In genomic region chr4:169198167-169198566, GRCh38 we compare ENCODE assay signal across 25 cellular contexts.
A peak's percentile ranks its signal among the peaks of the same experiment; 100 is the strongest.
DNase-seq lines count a peak whose midpoint lies in the region; ATAC-seq, FAIRE-seq and TF ChIP-seq lines count a peak whose summit lies in the region.
"Had no signal": no experiment of that assay in that cellular context is flagged by ENCODE, and none has a peak within 500 bp of the region (broad histone marks: within the 10 kb centered on the region; RNA-seq: fewer than 3 reads in every experiment).

No MANE protein-coding gene starts in this region.

- no peak overlapping the region for H2AFZ ChIP-seq in IMR-90 (replicated peaks; ENCODE audit: low read length, poor library complexity)
- no peak overlapping the region for H2AFZ ChIP-seq in K562 (ENCODE audit: low read depth, low read length)
- H2AFZ ChIP-seq: GM23248 had no signal

- intact Hi-C loops in IMR-90 (cut with micrococcal nuclease) = no loop called here
- intact Hi-C loops in K562 (cut with micrococcal nuclease) = no loop called here

- no peaks in the 10 kb centered on the region for H3K79me2 ChIP-seq in K562 (ENCODE audit: control insufficient read depth, insufficient read depth, low read length)

- H2AK9ac ChIP-seq in IMR-90 (replicated peaks; ENCODE audit: low read depth, low read length, poor library complexity) = no peak overlapping the region

- TF ChIP-seq POLR2A in A549 (IDR thresholded peaks at IDR 0.05; ENCODE audit: low read length) (no peak), IMR-90 (IDR thresholded peaks at IDR 0.05; ENCODE audit: low read depth, low read length) (no peak), K562 (conservative IDR thresholded peaks at IDR 0.05) (no peak)

- no peak for TF ChIP-seq CTCF in A549 (IDR thresholded peaks at IDR 0.05)
- TF ChIP-seq CTCF in IMR-90 (conservative IDR thresholded peaks at IDR 0.05; ENCODE audit: low read depth, low read length) = no peak
- no peak for TF ChIP-seq CTCF in K562 (IDR thresholded peaks at IDR 0.05 in 2 of 3, conservative IDR thresholded peaks at IDR 0.05 in 1 of 3; ENCODE audit: insufficient read depth in 2 of 3, low read depth in 1 of 3, low read length in 3 of 3)
- TF ChIP-seq CTCF in nephron (IDR thresholded peaks at IDR 0.05; ENCODE audit: unreplicated experiment in 3 of 3) = no peak

- H3K36me3 Mint-ChIP-seq in nephron (ENCODE audit: low read depth) = peaks cover 20% of the 10 kb centered on the region
- H3K36me3 Mint-ChIP-seq: CD8-positive, alpha-beta memory T cell had no signal

- H3K27ac ChIP-seq in A549 = no peak overlapping the region
- no peak overlapping the region for H3K27ac ChIP-seq in IMR-90 (ENCODE audit: insufficient read depth, low read length)
- no peak overlapping the region for H3K27ac ChIP-seq in K562 (ENCODE audit: extremely low read depth, low read depth, low read length)
- H3K27ac ChIP-seq: 22Rv1; BLaER1 treated with 17β-estradiol and CSF1 and Interleukin-3, amounts not matched to agents 10 nM and 100 nM; GM23248 had no signal

- H3K4me3 Mint-ChIP-seq in nephron = no peak overlapping the region
- H3K4me3 Mint-ChIP-seq: CD14-positive monocyte; CD4-positive, alpha-beta T cell; CD8-positive, alpha-beta memory T cell had no signal

- H3K4me3 ChIP-seq in A549 (no peak overlapping the region), IMR-90 (ENCODE audit: insufficient read depth, low read depth, low read length) (no peak overlapping the region), K562 (no peak overlapping the region)
- H3K4me3 ChIP-seq: BLaER1 treated with 17β-estradiol and CSF1 and Interleukin-3, amounts not matched to agents 10 nM and 100 nM; GM23248 had no signal

- H3K4me1 Mint-ChIP-seq in nephron = peaks cover 30% of the 10 kb centered on the region
- H3K4me1 Mint-ChIP-seq: CD14-positive monocyte; CD8-positive, alpha-beta memory T cell had no signal

- no peak overlapping the region for H3K56ac ChIP-seq in IMR-90 (ENCODE audit: extremely low read depth, insufficient read depth, low read length)

- no peak overlapping the region for H3K18ac ChIP-seq in IMR-90 (ENCODE audit: low read depth, low read length)

- CTCF ChIA-PET in A549 (lab: Yijun Ruan, JAX) (no interaction called here), IMR-90 (lab: Yijun Ruan, JAX) (no interaction called here), K562 (lab: Yijun Ruan, JAX; ENCODE audit: low intra/inter-chr PET ratio) (no interaction called here)

- POLR2A ChIA-PET in A549 (lab: Yijun Ruan, JAX) (no interaction called here), IMR-90 (lab: Charles Lee; ENCODE audit: unreplicated experiment) (no interaction called here), K562 (lab: Yijun Ruan, JAX) (no interaction called here)

- no peaks in the 10 kb centered on the region for H3K27me3 ChIP-seq in IMR-90 (ENCODE audit: control insufficient read depth, insufficient read depth, low read length)
- H3K27me3 ChIP-seq in K562 (ENCODE audit: control insufficient read depth in 2 of 2, insufficient read depth in 2 of 2, low read length in 2 of 2) = no peaks in the 10 kb centered on the region
- H3K27me3 ChIP-seq: BE2C; BLaER1 treated with 17β-estradiol and CSF1 and Interleukin-3, amounts not matched to agents 10 nM and 100 nM had no signal

- H4K8ac ChIP-seq in IMR-90 (ENCODE audit: low read depth in 2 of 2, low read length in 2 of 2) = no peak overlapping the region

- TF ChIP-seq EP300 in A549 (IDR thresholded peaks at IDR 0.05) (no peak), K562 (IDR thresholded peaks at IDR 0.05; ENCODE audit: low read length) (no peak)

- H2BK20ac ChIP-seq in IMR-90 (ENCODE audit: low read depth, low read length) = no peak overlapping the region

- H3K9me3 ChIP-seq in A549 (no peaks in the 10 kb centered on the region), IMR-90 (ENCODE audit: control insufficient read depth, insufficient read depth, low read length) (no peaks in the 10 kb centered on the region; the same call in 1 of the 2 replicates), K562 (replicated peaks; ENCODE audit: control insufficient read depth, insufficient read depth, low read depth, low read length) (no peaks in the 10 kb centered on the region)
- H3K9me3 ChIP-seq: BE2C had no signal

- H3K23ac ChIP-seq in IMR-90 (ENCODE audit: low read depth, low read length) = no peak overlapping the region

- no peak overlapping the region for H2BK120ac ChIP-seq in IMR-90 (ENCODE audit: low read depth, low read length)

- TF ChIP-seq RAD21 in A549 (conservative IDR thresholded peaks at IDR 0.05 in 1 of 2, IDR thresholded peaks at IDR 0.05 in 1 of 2) (no peak), IMR-90 (IDR thresholded peaks at IDR 0.05; ENCODE audit: low read length) (no peak), K562 (CRISPR knock-in tag; conservative IDR thresholded peaks at IDR 0.05 in 1 of 2, IDR thresholded peaks at IDR 0.05 in 1 of 2) (no peak)

- H3K27ac Mint-ChIP-seq in nephron = peak overlapping the region; percentile 33 to 68 (median 63)
- H3K27ac Mint-ChIP-seq: CD4-positive, alpha-beta T cell; CD8-positive, alpha-beta memory T cell had no signal

- H3K9ac ChIP-seq in IMR-90 (ENCODE audit: low read depth, low read length) = no peak overlapping the region
- no peak overlapping the region for H3K9ac ChIP-seq in K562 (ENCODE audit: insufficient read depth in 1 of 2, low read depth in 2 of 2, low read length in 2 of 2)
- H3K9ac ChIP-seq: BLaER1 treated with 17β-estradiol and CSF1 and Interleukin-3, amounts not matched to agents 10 nM and 100 nM; GM23248 had no signal

- dilution Hi-C loops in IMR-90 (cut with HindIII; ENCODE audit: low sequenced_read_pairs, unreplicated experiment) = no loop called here

- in situ Hi-C loops in IMR-90 (cut with MboI; ENCODE audit: low sequenced_read_pairs) (no loop called here), K562 (cut with MboI) (no loop called here)

- H3K14ac ChIP-seq in IMR-90 (replicated peaks; ENCODE audit: low read depth, low read length) = no peak overlapping the region

- 0 out of 2 replicates have a peak, but pooled peaks cover 3% of the 10 kb centered on the region for H3K9me1 ChIP-seq in IMR-90 (ENCODE audit: insufficient read depth, low read length)
- no peaks in the 10 kb centered on the region for H3K9me1 ChIP-seq in K562 (ENCODE audit: control insufficient read depth, insufficient read depth, low read length)

- DNase-seq in A549 (ENCODE audit: low read depth in 1 of 2, low spot score in 1 of 2) = no peak
- DNase-seq in IMR-90 = no peak
- no peak for DNase-seq in K562 (ENCODE audit: extremely low read depth in 1 of 4, low spot score in 3 of 4)
- no peak for DNase-seq in NCI-H524 (lab: John Stamatoyannopoulos, UW)
- DNase-seq: ACHN; AML-193; BE2C; CD4-positive, alpha-beta T cell; CD8-positive, alpha-beta memory T cell; DMS 273 treated with DMSO at 0.1 percent for 48 hours; DMS79; EL; GDM1; GM23248; H7; HCEC 1CT had no signal

- H3K79me1 ChIP-seq in IMR-90 (ENCODE audit: low read depth in 1 of 2, low read length in 2 of 2) = peaks cover 17 to 43% of the 10 kb centered on the region in 2 experiments; a peak in 3 of 4 replicates

- BruUV-seq in IMR-90 (replicated peaks; lab: Mats Ljungman, UMichigan) = no TSS peak
- BruUV-seq in K562 (replicated peaks; lab: Mats Ljungman, UMichigan) = no TSS peak

- no peak overlapping the region for H4K91ac ChIP-seq in IMR-90 (ENCODE audit: insufficient read depth, low read depth, low read length)

- no peak overlapping the region for H4K5ac ChIP-seq in IMR-90 (ENCODE audit: low read depth, low read length)

- H3K36me3 ChIP-seq in IMR-90 (ENCODE audit: control insufficient read depth, insufficient read depth, low read length) = no peaks in the 10 kb centered on the region; the same call in 1 of the 2 replicates
- no peaks in the 10 kb centered on the region for H3K36me3 ChIP-seq in K562 (ENCODE audit: control insufficient read depth, insufficient read depth, low read length)
- H3K36me3 ChIP-seq: BE2C had no signal

- no peak overlapping the region for H2AK5ac ChIP-seq in IMR-90 (ENCODE audit: low read depth, low read length)

- ATAC-seq in A549 (no peak), IMR-90 (ENCODE audit: low read depth) (no peak), K562 (no peak), HG03159 (IDR thresholded peaks at IDR 0.05; ENCODE audit: unreplicated experiment) (no peak), GM18907 (IDR thresholded peaks at IDR 0.05; ENCODE audit: unreplicated experiment) (no peak)

- H2BK15ac ChIP-seq in IMR-90 (ENCODE audit: low read depth, low read length) = no peak overlapping the region

- no peak overlapping the region for H2BK5ac ChIP-seq in IMR-90 (ENCODE audit: low read depth, low read length, poor library complexity, severe bottlenecking)

- FAIRE-seq in A549 (lab: Jason Lieb, UNC) (no peak), K562 (lab: Jason Lieb, UNC) (no peak)
- FAIRE-seq: D721Med, GM12892, H1 had no signal

- H3K4me1 ChIP-seq in A549 (peaks cover 37% of the 10 kb centered on the region), IMR-90 (ENCODE audit: control insufficient read depth, insufficient read depth, low read length) (peaks cover 6% of the 10 kb centered on the region), K562 (replicated peaks in 1 of 2; ENCODE audit: control insufficient read depth in 2 of 2, insufficient read depth in 2 of 2, low read length in 2 of 2) (no peaks in the 10 kb centered on the region)

- H3K27me3 Mint-ChIP-seq in nephron (ENCODE audit: low read depth) = no peaks in the 10 kb centered on the region
- H3K27me3 Mint-ChIP-seq: CD4-positive, alpha-beta T cell had no signal

- no peak overlapping the region for H3K4ac ChIP-seq in IMR-90 (ENCODE audit: low read depth, low read length)

- H3K9me3 Mint-ChIP-seq in nephron = peaks cover 16% of the 10 kb centered on the region

- no peak overlapping the region for H3K4me2 ChIP-seq in A549
- H3K4me2 ChIP-seq in IMR-90 (ENCODE audit: low read depth, low read length) = no peak overlapping the region
- H3K4me2 ChIP-seq in K562 (ENCODE audit: insufficient read depth, low read length) = no peak overlapping the region
- H3K4me2 ChIP-seq: BLaER1 treated with 17β-estradiol and CSF1 and Interleukin-3, amounts not matched to agents 10 nM and 100 nM had no signal

- H4K20me1 ChIP-seq in IMR-90 (ENCODE audit: insufficient read depth, low read length) = peaks cover 24% of the 10 kb centered on the region
- no peaks in the 10 kb centered on the region for H4K20me1 ChIP-seq in K562 (replicated peaks; ENCODE audit: control insufficient read depth, insufficient read depth, low read length)

TF ChIP-seq in A549, 52 proteins besides CTCF, POLR2A, EP300 and RAD21:
- TF ChIP-seq ZFP36 (IDR thresholded peaks at IDR 0.05; ENCODE audit: borderline replicate concordance, partially characterized antibody) (no peak), MAFK (IDR thresholded peaks at IDR 0.05; ENCODE audit: partially characterized antibody) (peak; percentile 71), PHF8 (IDR thresholded peaks at IDR 0.05; ENCODE audit: borderline replicate concordance, low read depth) (no peak)
TF ChIP-seq in A549: peak in this region for 1.

TF ChIP-seq in K562, 482 proteins besides CTCF, POLR2A, EP300 and RAD21 (continues in another document):
- TF ChIP-seq ZNF316 (IDR thresholded peaks at IDR 0.05) = peak; percentile 50
- TF ChIP-seq EWSR1 (IDR thresholded peaks at IDR 0.05; ENCODE audit: borderline replicate concordance, low read depth, partially characterized antibody) = no peak
- no peak for TF ChIP-seq SIN3A (IDR thresholded peaks at IDR 0.05; ENCODE audit: borderline replicate concordance in 2 of 2, control insufficient read depth in 1 of 2, low read depth in 2 of 2, low read length in 2 of 2)
- no peak for TF ChIP-seq MEF2A (IDR thresholded peaks at IDR 0.05; ENCODE audit: control insufficient read depth, low read depth, low read length)
- TF ChIP-seq KDM2B (CRISPR knock-in tag; IDR thresholded peaks at IDR 0.05) = no peak

Comparison
In these comparisons a context has a peak if more than half of its experiments do, and no peak if none do; other contexts are left out.
1. Of the 35 proteins assayed by ChIP-seq in both K562 and A549: peak only in K562: none; only in A549: MAFK; in both: none; in neither: 34.